In the genomic region with DNA sequence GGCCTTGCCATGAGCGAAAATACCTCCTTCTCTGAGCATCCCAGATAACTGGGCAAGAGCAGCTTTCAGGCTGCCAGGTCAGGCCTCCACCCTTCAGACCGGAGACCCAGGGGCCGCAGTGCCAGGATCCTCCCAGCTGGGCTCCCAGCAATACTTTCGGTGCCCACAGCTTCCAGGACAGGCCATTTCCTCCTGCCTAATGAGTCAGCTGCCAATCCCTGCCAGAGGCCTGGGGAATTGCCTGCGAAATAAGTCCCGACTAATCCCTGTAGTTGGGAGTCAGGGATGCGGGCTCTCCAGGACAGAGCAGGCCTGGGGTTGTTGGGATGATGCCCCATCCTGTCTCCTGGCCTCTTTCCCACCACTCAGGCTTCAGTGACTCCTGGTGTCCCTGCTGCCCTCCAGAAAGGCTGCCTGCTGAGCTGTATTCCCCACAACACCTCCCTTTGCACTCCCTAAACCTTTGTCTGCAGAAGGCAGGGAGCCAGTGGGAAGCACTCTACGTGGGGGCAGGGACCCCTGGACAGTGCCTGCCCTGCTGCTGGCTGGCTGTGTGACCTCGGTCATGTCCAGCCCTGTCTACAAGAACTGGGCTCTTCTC, we compare ENCODE assay signal across 11 cellular contexts.
DNase-seq lines count a peak whose midpoint lies in the region; ATAC-seq and TF ChIP-seq lines count a peak whose summit lies in the region.
"Had no signal": no experiment of that assay in that cellular context is flagged by ENCODE, and none has a peak within 500 bp of the region (broad histone marks: within the 10 kb centered on the region; RNA-seq: fewer than 3 reads in every experiment).

No MANE protein-coding gene starts in this region.

- ATAC-seq in HG03280 (IDR thresholded peaks at IDR 0.05; ENCODE audit: unreplicated experiment) = no peak
- no peak for ATAC-seq in stimulated activated memory B cell treated with anti-CD40 and anti-IgM and Interleukin-4, amounts not matched to agents 10 μg/mL and 1 μg/mL and 100 μg/mL, for 72 hours

- H3K4me3 Mint-ChIP-seq in stimulated activated memory B cell treated with anti-CD40 and anti-IgM and Interleukin-4, amounts not matched to agents 10 μg/mL and 1 μg/mL and 100 μg/mL, for 72 hours = no peak overlapping the region

- H3K36me3 Mint-ChIP-seq in stimulated activated memory B cell treated with anti-CD40 and anti-IgM and Interleukin-4, amounts not matched to agents 10 μg/mL and 1 μg/mL and 100 μg/mL, for 72 hours = no peaks in the 10 kb centered on the region

- H3K27me3 Mint-ChIP-seq in stimulated activated memory B cell treated with anti-CD40 and anti-IgM and Interleukin-4, amounts not matched to agents 10 μg/mL and 1 μg/mL and 100 μg/mL, for 72 hours = peaks cover 21% of the 10 kb centered on the region

- no peaks in the 10 kb centered on the region for H3K4me1 Mint-ChIP-seq in stimulated activated memory B cell treated with anti-CD40 and anti-IgM and Interleukin-4, amounts not matched to agents 10 μg/mL and 1 μg/mL and 100 μg/mL, for 72 hours

- DNase-seq in AG09309 (ENCODE audit: low read depth) = peak; percentile 13
- peak; percentile 8 to 32 for DNase-seq in NCI-H446 (lab: John Stamatoyannopoulos, UW)
- peak; percentile 58 for DNase-seq in dermis blood vessel endothelial cell
- DNase-seq in medulla oblongata (ENCODE audit: extremely low spot score) = peak; percentile 64
- DNase-seq in activated effector memory CD4-positive, alpha-beta T cell treated with Interleukin-2 at 50 U/mL for 16 hours = no peak
- DNase-seq in Kasumi-1 (lab: John Stamatoyannopoulos, UW) = no peak
- DNase-seq: kidney; stimulated activated naive CD4-positive, alpha-beta T cell had no signal

- no peaks in the 10 kb centered on the region for H3K9me3 Mint-ChIP-seq in stimulated activated memory B cell treated with anti-CD40 and anti-IgM and Interleukin-4, amounts not matched to agents 10 μg/mL and 1 μg/mL and 100 μg/mL, for 72 hours

- no peak overlapping the region for H3K27ac Mint-ChIP-seq in stimulated activated memory B cell treated with anti-CD40 and anti-IgM and Interleukin-4, amounts not matched to agents 10 μg/mL and 1 μg/mL and 100 μg/mL, for 72 hours

- no peak for TF ChIP-seq CTCF in AG09309 (IDR thresholded peaks at IDR 0.05; ENCODE audit: control insufficient read depth, insufficient read depth, low read depth, low read length, missing control alignments)

- no peak overlapping the region for H3K4me3 ChIP-seq in AG09309 (ENCODE audit: control insufficient read depth, low read depth, low read length)
- H3K4me3 ChIP-seq: SK-N-MC had no signal

Comparison
In these comparisons a context has a peak if more than half of its experiments do, and no peak if none do; other contexts are left out.
1. DNase-seq: peak in AG09309 (single experiment), NCI-H446 (2 of 2), dermis blood vessel endothelial cell (single experiment) and medulla oblongata (single experiment); none in activated effector memory CD4-positive, alpha-beta T cell treated with Interleukin-2 at 50 U/mL for 16 hours (single experiment) and Kasumi-1 (0 of 2).